In the genomic region with DNA sequence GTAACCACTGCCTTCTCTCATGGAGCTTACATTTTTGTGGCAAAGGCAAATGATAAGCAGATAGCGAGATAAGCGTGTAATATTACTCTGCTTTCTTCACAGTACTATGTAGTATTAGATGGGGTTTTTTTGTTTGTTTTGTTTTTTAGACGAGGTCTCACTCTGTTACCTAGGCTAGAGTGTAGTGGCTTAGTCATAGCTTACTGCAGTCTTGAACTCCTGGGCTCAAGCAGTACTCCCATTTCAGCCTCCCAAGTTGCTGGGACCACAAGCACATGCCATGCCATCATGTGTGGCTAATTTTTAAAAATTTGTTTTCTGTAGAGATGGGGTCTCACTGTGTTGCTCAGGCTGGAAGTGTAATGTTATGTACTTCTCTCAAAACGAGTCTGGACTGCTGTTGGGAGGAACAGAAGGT, we compare ENCODE assay signal across 8 cellular contexts. TPM values are rescaled to one million over a fixed set of nuclear protein-coding genes. Genes with fewer than 3 reads are reported as not detected.
A peak's percentile ranks its signal among the peaks of the same experiment; 100 is the strongest.
DNase-seq lines count a peak whose midpoint lies in the region; ATAC-seq lines count a peak whose summit lies in the region.

No MANE protein-coding gene starts in this region.

- H2BK120ac ChIP-seq in trophoblast cell (ENCODE audit: insufficient read depth, low read length, poor library complexity), result no peak overlapping the region

- DNase-seq in EL, result peak; percentile 40
- DNase-seq in Karpas-422, result no peak
- DNase-seq in amniotic epithelial cell (ENCODE audit: low read depth), result peak; percentile 85
- DNase-seq in trophoblast cell, result peak in 1 of 2 donors; percentile 62
- no peak for DNase-seq in mucosa of gallbladder (ENCODE audit: low spot score)
- DNase-seq in LoVo (ENCODE audit: low spot score), result no peak

- 0 out of 2 replicates have a peak, but pooled peaks cover 11% of the 10 kb centered on the region for H4K20me1 ChIP-seq in Karpas-422 (ENCODE audit: insufficient read depth, low read depth, low read length)

- ATAC-seq in GM18867 (IDR thresholded peaks at IDR 0.05; ENCODE audit: unreplicated experiment) (no peak), HG03045 (IDR thresholded peaks at IDR 0.05; ENCODE audit: unreplicated experiment) (no peak)

- H3K4ac ChIP-seq in trophoblast cell (ENCODE audit: low read depth, low read length), result peak overlapping the region; percentile 58

- H3K36me3 ChIP-seq in Karpas-422 (ENCODE audit: insufficient read depth, low read length) (no peaks in the 10 kb centered on the region; the same call in 1 of the 2 replicates), trophoblast cell (ENCODE audit: control insufficient read depth in 1 of 2, insufficient read depth in 2 of 2, low read length in 2 of 2) (no peaks in the 10 kb centered on the region)

- H4K12ac ChIP-seq in trophoblast cell (ENCODE audit: low read depth, low read length), result no peak overlapping the region

- H3K4me1 ChIP-seq in Karpas-422 (ENCODE audit: low read length) (peaks cover 89% of the 10 kb centered on the region), trophoblast cell (ENCODE audit: control insufficient read depth in 1 of 2, insufficient read depth in 2 of 2, low read length in 2 of 2) (no peaks in the 10 kb centered on the region)

- H3K23ac ChIP-seq in trophoblast cell (ENCODE audit: low read length), result no peak overlapping the region

- peak overlapping the region; percentile 61 for H3K27ac ChIP-seq in Karpas-422 (ENCODE audit: low read length)
- H3K27ac ChIP-seq in trophoblast cell (ENCODE audit: low read depth, low read length), result no peak overlapping the region

- no CpG with 5 or more reads among the region's 4 CpGs for WGBS in trophoblast cell (ENCODE audit: extremely low coverage, insufficient coverage, insufficient read length)

- no peak overlapping the region for H2AK5ac ChIP-seq in trophoblast cell (ENCODE audit: low read length)

- H2BK5ac ChIP-seq in trophoblast cell (ENCODE audit: low read depth, low read length, poor library complexity), result no peak overlapping the region

- H3K4me2 ChIP-seq in Karpas-422 (ENCODE audit: low read depth, low read length, poor library complexity, severe bottlenecking), result peak overlapping the region; percentile 44
- no peak overlapping the region for H3K4me2 ChIP-seq in trophoblast cell (ENCODE audit: low read length)

- H3K9ac ChIP-seq in Karpas-422 (ENCODE audit: low read length) (no peak overlapping the region), trophoblast cell (ENCODE audit: low read length) (no peak overlapping the region)

- no peak overlapping the region for H2AFZ ChIP-seq in Karpas-422 (ENCODE audit: low read length)
- H2AFZ ChIP-seq in trophoblast cell (ENCODE audit: insufficient read depth, low read length, poor library complexity), result no peak overlapping the region

- H3K79me2 ChIP-seq in Karpas-422 (ENCODE audit: low read length) (peaks cover 100% of the 10 kb centered on the region), trophoblast cell (ENCODE audit: control insufficient read depth, insufficient read depth, low read length, poor library complexity) (no peaks in the 10 kb centered on the region)

- H3K18ac ChIP-seq in trophoblast cell (ENCODE audit: low read length), result no peak overlapping the region

- H3K9me3 ChIP-seq in Karpas-422 (ENCODE audit: low read length), result no peaks in the 10 kb centered on the region
- H3K9me3 ChIP-seq in trophoblast cell (ENCODE audit: insufficient read depth, low read depth, low read length), result no peaks in the 10 kb centered on the region

- H3K27me3 ChIP-seq in Karpas-422 (ENCODE audit: low read length), result no peaks in the 10 kb centered on the region
- no peaks in the 10 kb centered on the region for H3K27me3 ChIP-seq in trophoblast cell (ENCODE audit: insufficient read depth, low read length)

- no peak overlapping the region for H3K14ac ChIP-seq in trophoblast cell (ENCODE audit: low read length)

- no peak overlapping the region for H4K8ac ChIP-seq in trophoblast cell (ENCODE audit: low read depth, low read length)

- no peaks in the 10 kb centered on the region for H3K9me2 ChIP-seq in Karpas-422 (replicated peaks; ENCODE audit: insufficient read depth, low read length)

- no peak overlapping the region for H4K91ac ChIP-seq in trophoblast cell (ENCODE audit: low read depth, low read length)

- H3K79me1 ChIP-seq in trophoblast cell (ENCODE audit: low read length), result no peaks in the 10 kb centered on the region

- no peak overlapping the region for H3K4me3 ChIP-seq in Karpas-422 (ENCODE audit: low read length)
- no peak overlapping the region for H3K4me3 ChIP-seq in trophoblast cell (ENCODE audit: low read depth, low read length)

- H2BK12ac ChIP-seq in trophoblast cell (ENCODE audit: low read length), result no peak overlapping the region

RNA-seq across cellular contexts. Expression of gene MBNL1, which starts 22.9 kb away (rescaled TPM):
- 172 and 265 TPM in 2 replicates for total RNA-seq in Karpas-422 (2014; rRNA removed; shearing (Covaris generic); ENCODE audit: low replicate concordance)
- 9.2 and 9.7 TPM in 2 replicates for polyA plus RNA-seq in trophoblast cell (2013)
- total RNA-seq in mucosa of gallbladder, result 223 TPM

Comparison
In these comparisons a context has a peak if more than half of its experiments do, and no peak if none do; other contexts are left out.
1. DNase-seq: peak in EL (single experiment) and amniotic epithelial cell (single experiment); none in Karpas-422 (single experiment), mucosa of gallbladder (single experiment) and LoVo (single experiment).